ENCODE assay signal across 35 cellular contexts in the genomic region with DNA sequence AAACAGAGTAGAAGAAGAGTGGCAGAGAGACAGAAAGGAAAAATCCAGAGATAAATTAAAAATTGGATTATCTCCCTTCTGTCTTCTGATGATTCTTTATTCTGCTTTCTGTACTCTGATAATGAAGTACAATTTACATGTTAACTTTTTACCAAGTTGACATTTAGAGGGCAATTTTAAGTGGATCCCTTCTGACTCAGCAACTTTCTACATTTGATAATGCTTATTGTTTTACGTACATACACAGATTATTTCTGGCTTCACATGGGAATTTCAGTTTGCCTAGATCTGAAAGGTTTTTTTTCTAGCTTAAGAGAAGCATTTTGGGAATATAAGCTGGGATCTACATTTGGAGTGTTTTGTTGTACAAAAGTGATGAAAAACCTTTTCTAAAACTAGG.
"Had no signal": no experiment of that assay in that cellular context is flagged by ENCODE, and none has a peak within 500 bp of the region (broad histone marks: within the 10 kb centered on the region; RNA-seq: fewer than 3 reads in every experiment).

No MANE protein-coding gene starts in this region.

- H3K36me3 Mint-ChIP-seq: activated CD4-positive, alpha-beta memory T cell treated with anti-CD3 and anti-CD28 coated beads for 36 hours; activated CD8-positive, alpha-beta memory T cell treated with anti-CD3 and anti-CD28 coated beads, Interleukin-2, amount 10 ng/mL, durations not matched to agents 7 days and 5 days; activated naive CD4-positive, alpha-beta T cell treated with anti-CD3 and anti-CD28 coated beads, Interleukin-2, amount 50 U/mL, for 24 hours; activated naive CD8-positive, alpha-beta T cell treated with anti-CD3 and anti-CD28 coated beads for 36 hours had no signal

- H3K4me1 Mint-ChIP-seq: activated B cell treated with CpG ODN at 0.5 μM for 24 hours; activated CD8-positive, alpha-beta memory T cell treated with anti-CD3 and anti-CD28 coated beads, Interleukin-2, amount 10 ng/mL, durations not matched to agents 7 days and 5 days; activated naive CD4-positive, alpha-beta T cell treated with anti-CD3 and anti-CD28 coated beads, Interleukin-2, amount 50 U/mL, for 24 hours; activated naive CD8-positive, alpha-beta T cell treated with anti-CD3 and anti-CD28 coated beads for 36 hours; activated naive CD8-positive, alpha-beta T cell treated with anti-CD3 and anti-CD28 coated beads, Interleukin-2, amount 50 U/mL, for 24 hours; T-helper 17 cell had no signal

- H3K4me3 ChIP-seq: adrenal gland, body of pancreas, esophagus muscularis mucosa, gastrocnemius medialis, heart left ventricle had no signal

- H3K27ac Mint-ChIP-seq: activated B cell treated with CpG ODN at 0.5 μM for 24 hours; activated CD4-positive, alpha-beta memory T cell treated with anti-CD3 and anti-CD28 coated beads for 36 hours; activated CD8-positive, alpha-beta memory T cell treated with anti-CD3 and anti-CD28 coated beads, Interleukin-2, amount 10 ng/mL, durations not matched to agents 7 days and 5 days; activated CD8-positive, alpha-beta T cell treated with anti-CD3 and anti-CD28 coated beads, Interleukin-2, amount 10 ng/mL, durations not matched to agents 7 days and 5 days; activated naive CD4-positive, alpha-beta T cell treated with anti-CD3 and anti-CD28 coated beads for 36 hours; activated naive CD4-positive, alpha-beta T cell treated with anti-CD3 and anti-CD28 coated beads, Interleukin-2, amount 50 U/mL, for 24 hours; activated naive CD8-positive, alpha-beta T cell treated with anti-CD3 and anti-CD28 coated beads for 36 hours; activated naive CD8-positive, alpha-beta T cell treated with anti-CD3 and anti-CD28 coated beads, Interleukin-2, amount 50 U/mL, for 24 hours; activated T-helper 1 cell treated with anti-CD3 and anti-CD28 coated beads, Interleukin-12 subunit alpha, Interleukin-12 subunit beta, Interleukin-2, Interleukin-4 antibody, amounts not matched to agents 30 ng/mL and 10 ng/mL and 1 ng/mL, durations not matched to agents 14 hours and 24 hours and 36 hours; activated T-helper 2 cell treated with anti-CD3 and anti-CD28 coated beads, Interferon-gamma antibody, Interleukin-2, Interleukin-4, amounts not matched to agents 10 μg/mL and 5 μg/mL and 100 μg/mL, durations not matched to agents 14 hours and 24 hours and 36 hours; effector memory CD8-positive, alpha-beta T cell; T-helper 17 cell; T-helper 2 cell treated with Interferon-gamma antibody and Interleukin-4, amounts not matched to agents 5 μg/mL and 100 μg/mL, for 36 hours had no signal

- H3K36me3 ChIP-seq: adrenal gland, esophagus muscularis mucosa, gastrocnemius medialis, heart left ventricle, WERI-Rb-1 had no signal

- H3K4me3 Mint-ChIP-seq: activated B cell treated with CpG ODN at 0.5 μM for 24 hours; activated CD4-positive, alpha-beta memory T cell treated with anti-CD3 and anti-CD28 coated beads for 36 hours; activated CD8-positive, alpha-beta memory T cell treated with anti-CD3 and anti-CD28 coated beads, Interleukin-2, amount 10 ng/mL, durations not matched to agents 7 days and 5 days; activated CD8-positive, alpha-beta T cell treated with anti-CD3 and anti-CD28 coated beads, Interleukin-2, amount 10 ng/mL, durations not matched to agents 7 days and 5 days; activated naive CD4-positive, alpha-beta T cell treated with anti-CD3 and anti-CD28 coated beads for 36 hours; activated naive CD4-positive, alpha-beta T cell treated with anti-CD3 and anti-CD28 coated beads, Interleukin-2, amount 50 U/mL, for 24 hours; activated naive CD8-positive, alpha-beta T cell treated with anti-CD3 and anti-CD28 coated beads for 36 hours; activated naive CD8-positive, alpha-beta T cell treated with anti-CD3 and anti-CD28 coated beads, Interleukin-2, amount 50 U/mL, for 24 hours; activated T-helper 1 cell treated with anti-CD3 and anti-CD28 coated beads, Interleukin-12 subunit alpha, Interleukin-12 subunit beta, Interleukin-2, Interleukin-4 antibody, amounts not matched to agents 30 ng/mL and 10 ng/mL and 1 ng/mL, durations not matched to agents 14 hours and 24 hours and 36 hours; effector memory CD8-positive, alpha-beta T cell; T-helper 17 cell; T-helper 2 cell treated with Interferon-gamma antibody and Interleukin-4, amounts not matched to agents 5 μg/mL and 100 μg/mL, for 36 hours had no signal

- DNase-seq: activated B cell treated with CpG ODN at 0.5 μM for 24 hours; activated CD4-positive, alpha-beta memory T cell treated with anti-CD3 and anti-CD28 coated beads for 36 hours; activated CD4-positive, alpha-beta T cell treated with anti-CD3 and anti-CD28 coated beads for 48 hours; activated CD8-positive, alpha-beta memory T cell treated with anti-CD3 and anti-CD28 coated beads, Interleukin-2, amount 10 ng/mL, durations not matched to agents 7 days and 5 days; activated CD8-positive, alpha-beta memory T cell treated with anti-CD3 and anti-CD28 coated beads, Interleukin-2, amount 50 U/mL, for 4 hours; activated CD8-positive, alpha-beta T cell treated with anti-CD3 and anti-CD28 coated beads, Interleukin-2, amount 10 ng/mL, durations not matched to agents 7 days and 5 days; activated effector memory CD4-positive, alpha-beta T cell treated with anti-CD3 and anti-CD28 coated beads, Interleukin-2, amount 50 U/mL, for 16 hours; activated naive CD4-positive, alpha-beta T cell treated with anti-CD3 and anti-CD28 coated beads for 36 hours; activated naive CD8-positive, alpha-beta T cell treated with anti-CD3 and anti-CD28 coated beads for 36 hours; activated naive CD8-positive, alpha-beta T cell treated with anti-CD3 and anti-CD28 coated beads, Interleukin-2, amount 50 U/mL, for 24 hours; activated T-cell treated with anti-CD3 and anti-CD28 coated beads, Interleukin-2, amount 50 U/mL, for 1 hour; activated T-cell treated with anti-CD3 and anti-CD28 coated beads, Interleukin-2, amount 50 U/mL, for 48 hours; adrenal gland; amygdala; aorta; body of pancreas; caudate nucleus; cortex of kidney; dermis blood vessel endothelial cell; effector CD4-positive, alpha-beta T cell; effector memory CD8-positive, alpha-beta T cell; erythroblast; foreskin keratinocyte; gastrocnemius medialis; glutamatergic neuron; heart left ventricle; T-helper 1 cell; T-helper 17 cell; T1000; WERI-Rb-1 had no signal

- H3K27ac ChIP-seq: adrenal gland, body of pancreas, esophagus muscularis mucosa, foreskin keratinocyte, gastrocnemius medialis, heart left ventricle, WERI-Rb-1 had no signal

- H3K27me3 Mint-ChIP-seq: activated B cell treated with CpG ODN at 0.5 μM for 24 hours; activated CD4-positive, alpha-beta memory T cell treated with anti-CD3 and anti-CD28 coated beads for 36 hours; activated CD8-positive, alpha-beta memory T cell treated with anti-CD3 and anti-CD28 coated beads, Interleukin-2, amount 10 ng/mL, durations not matched to agents 7 days and 5 days; activated naive CD4-positive, alpha-beta T cell treated with anti-CD3 and anti-CD28 coated beads, Interleukin-2, amount 50 U/mL, for 24 hours; activated naive CD8-positive, alpha-beta T cell treated with anti-CD3 and anti-CD28 coated beads for 36 hours; activated naive CD8-positive, alpha-beta T cell treated with anti-CD3 and anti-CD28 coated beads, Interleukin-2, amount 50 U/mL, for 24 hours; effector memory CD8-positive, alpha-beta T cell; T-helper 17 cell had no signal

- H3K9me3 Mint-ChIP-seq: activated CD4-positive, alpha-beta memory T cell treated with anti-CD3 and anti-CD28 coated beads for 36 hours; activated naive CD4-positive, alpha-beta T cell treated with anti-CD3 and anti-CD28 coated beads for 36 hours; activated naive CD8-positive, alpha-beta T cell treated with anti-CD3 and anti-CD28 coated beads for 36 hours; activated T-helper 1 cell treated with anti-CD3 and anti-CD28 coated beads, Interleukin-12 subunit alpha, Interleukin-12 subunit beta, Interleukin-2, Interleukin-4 antibody, amounts not matched to agents 30 ng/mL and 10 ng/mL and 1 ng/mL, durations not matched to agents 14 hours and 24 hours and 36 hours; activated T-helper 2 cell treated with anti-CD3 and anti-CD28 coated beads, Interferon-gamma antibody, Interleukin-2, Interleukin-4, amounts not matched to agents 10 μg/mL and 5 μg/mL and 100 μg/mL, durations not matched to agents 14 hours and 24 hours and 36 hours; T-helper 2 cell treated with Interferon-gamma antibody and Interleukin-4, amounts not matched to agents 5 μg/mL and 100 μg/mL, for 36 hours had no signal

- H3K27me3 ChIP-seq: adrenal gland, body of pancreas, esophagus muscularis mucosa, foreskin keratinocyte, gastrocnemius medialis, heart left ventricle had no signal

- H3K4me1 ChIP-seq: adrenal gland, body of pancreas, esophagus muscularis mucosa, foreskin keratinocyte, gastrocnemius medialis, heart left ventricle had no signal

- H3K9me3 ChIP-seq: adrenal gland, body of pancreas, esophagus muscularis mucosa, gastrocnemius medialis, heart left ventricle had no signal
